8 cellular contexts compared by ENCODE assay signal in genomic region chr1:108561145-108561458, GRCh38. TPM values are rescaled to one million over a fixed set of nuclear protein-coding genes. Genes with fewer than 3 reads are reported as not detected.
DNase-seq lines count a peak whose midpoint lies in the region; ATAC-seq and TF ChIP-seq lines count a peak whose summit lies in the region.

No MANE protein-coding gene starts in this region.

- H3K9me3 Mint-ChIP-seq in Caco-2 (ENCODE audit: unreplicated experiment) (no peaks in the 10 kb centered on the region), neural progenitor cell (no peaks in the 10 kb centered on the region)

- intact Hi-C loops in Caco-2 (cut with micrococcal nuclease; ENCODE audit: unreplicated experiment) (loop anchor here (1.0 to 2.0 kb wide), 4 partner anchors 24 to 234 kb away; no protein-coding TSS in a partner anchor), dorsolateral prefrontal cortex (cut with DNase I) (loop anchor here (5.0 kb wide), 2 partner anchors 44 to 49 kb away; no protein-coding TSS in a partner anchor)

- peak overlapping the region; percentile 48 for H3K4me3 ChIP-seq in Caco-2 (ENCODE audit: low read depth, low read length)
- H3K4me3 ChIP-seq in dorsolateral prefrontal cortex, result peak overlapping the region; percentile 39 to 86 (median 71)
- H3K4me3 ChIP-seq in neural progenitor cell, result peak overlapping the region; percentile 60

- H3K9ac ChIP-seq in neural progenitor cell, result no peak overlapping the region

- DNase-seq in Caco-2, result no peak
- peak; percentile 37 for DNase-seq in HuH-7 (ENCODE audit: low spot score)
- DNase-seq in dorsolateral prefrontal cortex, result no peak
- DNase-seq in neural progenitor cell (ENCODE audit: low spot score), result no peak
- DNase-seq in stimulated activated CD4-positive, alpha-beta T cell treated with anti-CD3 and anti-CD28 coated beads, Interleukin-2, amount 100 ng/mL, for 48 hours, result no peak
- no peak for DNase-seq in NAMALWA (ENCODE audit: low spot score)
- no peak for DNase-seq in substantia nigra (lab: John Stamatoyannopoulos, UW)

- no peaks in the 10 kb centered on the region for H3K27me3 Mint-ChIP-seq in Caco-2 (ENCODE audit: insufficient read depth, unreplicated experiment)
- H3K27me3 Mint-ChIP-seq in neural progenitor cell (ENCODE audit: insufficient read depth, low read depth), result no peaks in the 10 kb centered on the region

- H3K4me1 Mint-ChIP-seq in Caco-2 (ENCODE audit: low read depth, unreplicated experiment) (peaks cover 5% of the 10 kb centered on the region), neural progenitor cell (peaks cover 13% of the 10 kb centered on the region)

- CTCF ChIA-PET in Caco-2 (lab: Charles Lee), result interaction anchor here (0.8 to 2.1 kb wide), 3 partner anchors 49 to 82 kb away, joined by 3 to 9 read pairs (median 3); no protein-coding TSS in a partner anchor

- BruUV-seq in Caco-2 (replicated peaks; lab: Mats Ljungman, UMichigan), result no TSS peak

- ATAC-seq in GM18505 (IDR thresholded peaks at IDR 0.05; ENCODE audit: unreplicated experiment), result no peak

- H3K36me3 ChIP-seq in Caco-2 (ENCODE audit: control insufficient read depth, insufficient read depth, low read length), result no peaks in the 10 kb centered on the region
- H3K36me3 ChIP-seq in neural progenitor cell, result no peaks in the 10 kb centered on the region

- peak overlapping the region; percentile 85 for H3K4me3 Mint-ChIP-seq in Caco-2 (ENCODE audit: unreplicated experiment)
- peak overlapping the region; percentile 98 for H3K4me3 Mint-ChIP-seq in neural progenitor cell

- H3K4me1 ChIP-seq in Caco-2 (peaks cover 4% of the 10 kb centered on the region; the same call in 1 of the 2 replicates), neural progenitor cell (peaks cover 25% of the 10 kb centered on the region)

- H3K27ac Mint-ChIP-seq in Caco-2 (ENCODE audit: unreplicated experiment) (no peak overlapping the region), neural progenitor cell (no peak overlapping the region)

- no peaks in the 10 kb centered on the region for H3K9me3 ChIP-seq in Caco-2
- no peaks in the 10 kb centered on the region for H3K9me3 ChIP-seq in neural progenitor cell (ENCODE audit: low read depth)

- peak overlapping the region in 30 of 59 donors; percentile 13 to 90 (median 73) for H3K27ac ChIP-seq in dorsolateral prefrontal cortex
- H3K27ac ChIP-seq in neural progenitor cell, result no peak overlapping the region
- H3K27ac ChIP-seq in substantia nigra (ENCODE audit: low read depth, low read length, poor library complexity, severe bottlenecking), result no peak overlapping the region

- H2AFZ ChIP-seq in neural progenitor cell (replicated peaks), result peak overlapping the region; percentile 74

- TF ChIP-seq CTCF in Caco-2 (IDR thresholded peaks at IDR 0.05; ENCODE audit: insufficient read depth in 1 of 2, low read depth in 1 of 2, low read length in 1 of 2, severe bottlenecking in 1 of 2, unreplicated experiment in 1 of 2) (no peak), dorsolateral prefrontal cortex (IDR thresholded peaks at IDR 0.05 in 54 of 56, conservative IDR thresholded peaks at IDR 0.05 in 2 of 56; ENCODE audit: low read depth in 1 of 56, partially characterized antibody in 56 of 56) (no peak), neural progenitor cell (IDR thresholded peaks at IDR 0.05) (peak; percentile 12)

- POLR2A ChIA-PET in Caco-2 (lab: Charles Lee), result no interaction called here

- peaks cover 7% of the 10 kb centered on the region for H4K20me1 ChIP-seq in neural progenitor cell (ENCODE audit: low read depth)

- H3F3A ChIP-seq in neural progenitor cell (ENCODE audit: low read depth), result peaks cover 21% of the 10 kb centered on the region

- no peaks in the 10 kb centered on the region for H3K79me2 ChIP-seq in neural progenitor cell (ENCODE audit: low read depth)

- TF ChIP-seq POLR2A in GM18505 (IDR thresholded peaks at IDR 0.05; ENCODE audit: borderline replicate concordance, extremely low read depth, insufficient read depth, insufficient read length), result no peak

- peak overlapping the region; percentile 71 for H3K4me2 ChIP-seq in neural progenitor cell

- H3K36me3 Mint-ChIP-seq in Caco-2 (ENCODE audit: insufficient read depth, unreplicated experiment), result no peaks in the 10 kb centered on the region
- H3K36me3 Mint-ChIP-seq in neural progenitor cell, result no peaks in the 10 kb centered on the region

- H3K27me3 ChIP-seq in Caco-2 (replicated peaks; ENCODE audit: control insufficient read depth, insufficient read depth, low read length) (no peaks in the 10 kb centered on the region), dorsolateral prefrontal cortex (no peaks in the 10 kb centered on the region), neural progenitor cell (peaks cover 7% of the 10 kb centered on the region)

RNA-seq across cellular contexts. Expression of gene EEIG2, which starts 1.2 kb away (rescaled TPM):
- total RNA-seq in Caco-2 (2022) (2.8 and 3.1 TPM in 2 replicates), dorsolateral prefrontal cortex (10 to 100 TPM; 15.5 to 50.7 (median 31.6) TPM), neural progenitor cell (ENCODE audit: low replicate concordance) (6.6 and 8.8 TPM in 2 replicates)

Comparison
In these comparisons a context has a peak if more than half of its experiments do, and no peak if none do; other contexts are left out.
1. H3K27ac ChIP-seq: peak in dorsolateral prefrontal cortex (30 of 59); none in neural progenitor cell (single experiment) and substantia nigra (single experiment).
2. Peak in every context shown above with its lines, with median percentiles within 50 percentile points of each other: H3K4me3 ChIP-seq.